Comparison of ENCODE assay signal across 1 cellular context in genomic region chr6:158938811-158939254, GRCh38.
TF ChIP-seq lines count a peak whose summit lies in the region.

No MANE protein-coding gene starts in this region.

TF ChIP-seq in SK-N-SH treated with all-trans-retinoic acid at 6 μM for 48 hours, 23 proteins besides CTCF, POLR2A, EP300 and RAD21 (continued from another document):
- TF ChIP-seq, protein P1, sequence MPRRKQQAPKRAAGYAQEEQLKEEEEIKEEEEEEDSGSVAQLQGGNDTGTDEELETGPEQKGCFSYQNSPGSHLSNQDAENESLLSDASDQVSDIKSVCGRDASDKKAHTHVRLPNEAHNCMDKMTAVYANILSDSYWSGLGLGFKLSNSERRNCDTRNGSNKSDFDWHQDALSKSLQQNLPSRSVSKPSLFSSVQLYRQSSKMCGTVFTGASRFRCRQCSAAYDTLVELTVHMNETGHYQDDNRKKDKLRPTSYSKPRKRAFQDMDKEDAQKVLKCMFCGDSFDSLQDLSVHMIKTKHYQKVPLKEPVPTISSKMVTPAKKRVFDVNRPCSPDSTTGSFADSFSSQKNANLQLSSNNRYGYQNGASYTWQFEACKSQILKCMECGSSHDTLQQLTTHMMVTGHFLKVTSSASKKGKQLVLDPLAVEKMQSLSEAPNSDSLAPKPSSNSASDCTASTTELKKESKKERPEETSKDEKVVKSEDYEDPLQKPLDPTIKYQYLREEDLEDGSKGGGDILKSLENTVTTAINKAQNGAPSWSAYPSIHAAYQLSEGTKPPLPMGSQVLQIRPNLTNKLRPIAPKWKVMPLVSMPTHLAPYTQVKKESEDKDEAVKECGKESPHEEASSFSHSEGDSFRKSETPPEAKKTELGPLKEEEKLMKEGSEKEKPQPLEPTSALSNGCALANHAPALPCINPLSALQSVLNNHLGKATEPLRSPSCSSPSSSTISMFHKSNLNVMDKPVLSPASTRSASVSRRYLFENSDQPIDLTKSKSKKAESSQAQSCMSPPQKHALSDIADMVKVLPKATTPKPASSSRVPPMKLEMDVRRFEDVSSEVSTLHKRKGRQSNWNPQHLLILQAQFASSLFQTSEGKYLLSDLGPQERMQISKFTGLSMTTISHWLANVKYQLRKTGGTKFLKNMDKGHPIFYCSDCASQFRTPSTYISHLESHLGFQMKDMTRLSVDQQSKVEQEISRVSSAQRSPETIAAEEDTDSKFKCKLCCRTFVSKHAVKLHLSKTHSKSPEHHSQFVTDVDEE (CRISPR knock-in tag; IDR thresholded peaks at IDR 0.05) = no peak
- TF ChIP-seq ZNF8 (CRISPR knock-in tag; IDR thresholded peaks at IDR 0.05) = no peak
- no peak for TF ChIP-seq ZNF70 (CRISPR knock-in tag; IDR thresholded peaks at IDR 0.05)
- no peak for TF ChIP-seq ESRRG (CRISPR knock-in tag; IDR thresholded peaks at IDR 0.05)
- TF ChIP-seq ZNF565 (CRISPR knock-in tag; conservative IDR thresholded peaks at IDR 0.05; ENCODE audit: low read depth) = no peak
- no peak for TF ChIP-seq TOX (CRISPR knock-in tag; IDR thresholded peaks at IDR 0.05; ENCODE audit: borderline replicate concordance)
- TF ChIP-seq ZFP3 (CRISPR knock-in tag; IDR thresholded peaks at IDR 0.05) = no peak
- no peak for TF ChIP-seq OSR1 (CRISPR knock-in tag; IDR thresholded peaks at IDR 0.05)
- no peak for TF ChIP-seq ARNTL (CRISPR knock-in tag; IDR thresholded peaks at IDR 0.05; ENCODE audit: borderline replicate concordance, low read depth)
TF ChIP-seq in SK-N-SH treated with all-trans-retinoic acid at 6 μM for 48 hours: peak in this region for 0.
